ENCODE assay signal across 20 cellular contexts in the genomic region with DNA sequence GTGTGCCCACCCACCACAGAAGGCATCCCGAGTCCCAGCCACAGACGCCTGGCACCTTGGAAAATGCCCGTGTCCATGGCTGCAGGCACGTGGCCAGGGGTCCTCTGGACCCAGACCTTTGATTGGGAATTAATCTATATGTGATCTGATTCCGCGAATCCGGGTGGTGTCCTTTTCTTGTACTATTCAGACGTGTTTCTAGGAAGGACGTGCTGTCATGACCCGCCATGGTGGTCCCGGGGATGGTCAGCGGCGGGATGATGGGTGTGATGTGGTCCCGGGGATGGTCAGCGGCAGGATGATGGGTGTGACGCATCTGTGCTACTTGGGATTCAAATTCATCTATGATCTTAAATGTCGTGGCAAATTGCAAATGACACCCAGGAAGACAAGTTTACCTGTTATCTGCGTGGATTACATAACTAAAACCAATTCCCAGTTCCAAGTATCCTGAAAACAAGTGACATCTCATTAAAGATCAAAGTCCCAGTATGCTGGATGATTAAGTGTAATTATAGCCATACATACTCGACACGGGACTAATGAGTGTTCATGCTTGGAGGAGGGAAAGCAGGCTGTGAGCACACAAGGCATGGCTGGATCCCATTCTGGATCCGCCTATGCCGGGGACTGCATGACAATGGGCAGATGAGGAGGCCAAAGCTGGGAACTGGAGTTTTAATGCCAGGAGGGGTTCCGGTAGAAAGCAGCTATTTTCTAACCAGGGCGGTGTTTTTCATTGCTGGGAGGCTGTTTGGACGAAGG.
"Had no signal": no experiment of that assay in that cellular context is flagged by ENCODE, and none has a peak within 500 bp of the region (broad histone marks: within the 10 kb centered on the region; RNA-seq: fewer than 3 reads in every experiment).

No MANE protein-coding gene starts in this region.

- H3K27ac Mint-ChIP-seq: naive thymus-derived CD4-positive, alpha-beta T cell; nephron progenitor cell; stimulated activated naive B cell treated with anti-CD40 and anti-IgM and Interleukin-4, amounts not matched to agents 10 μg/mL and 1 μg/mL and 100 μg/mL, for 72 hours; stimulated activated naive CD8-positive, alpha-beta T cell treated with anti-CD3 and anti-CD28 coated beads, Interleukin-15, amount 100 ng/mL, for 72 hours had no signal

- H3K4me1 Mint-ChIP-seq: naive thymus-derived CD4-positive, alpha-beta T cell; stimulated activated naive B cell treated with anti-CD40 and anti-IgM and Interleukin-4, amounts not matched to agents 10 μg/mL and 1 μg/mL and 100 μg/mL, for 72 hours had no signal

- H3K4me3 ChIP-seq: heart left ventricle, left lung, thoracic aorta, transverse colon had no signal

- ATAC-seq: heart left ventricle; left lung; naive thymus-derived CD4-positive, alpha-beta T cell; right cardiac atrium; stimulated activated naive B cell treated with anti-CD40 and anti-IgM and Interleukin-4, amounts not matched to agents 10 μg/mL and 1 μg/mL and 100 μg/mL, for 72 hours; stimulated activated naive CD8-positive, alpha-beta T cell treated with anti-CD3 and anti-CD28 coated beads, Interleukin-15, amount 100 ng/mL, for 72 hours had no signal

- H3K4me1 ChIP-seq: heart left ventricle, left lung, transverse colon had no signal

- H3K36me3 ChIP-seq: heart left ventricle, left lung, neutrophil, thoracic aorta, transverse colon had no signal

- H3K27me3 ChIP-seq: transverse colon had no signal

- H3K36me3 Mint-ChIP-seq: naive thymus-derived CD4-positive, alpha-beta T cell; stimulated activated naive B cell treated with anti-CD40 and anti-IgM and Interleukin-4, amounts not matched to agents 10 μg/mL and 1 μg/mL and 100 μg/mL, for 72 hours had no signal

- H3K27ac ChIP-seq: dorsolateral prefrontal cortex, heart left ventricle, left lung, neutrophil, thoracic aorta, transverse colon had no signal

- H3K9me3 Mint-ChIP-seq: naive thymus-derived CD4-positive, alpha-beta T cell; nephron progenitor cell; stimulated activated naive B cell treated with anti-CD40 and anti-IgM and Interleukin-4, amounts not matched to agents 10 μg/mL and 1 μg/mL and 100 μg/mL, for 72 hours; stimulated activated naive CD8-positive, alpha-beta T cell treated with anti-CD3 and anti-CD28 coated beads, Interleukin-15, amount 100 ng/mL, for 72 hours had no signal

- H3K9me3 ChIP-seq: heart left ventricle, left lung, neutrophil, thoracic aorta, transverse colon had no signal

- DNase-seq: central memory CD4-positive, alpha-beta T cell; cortex of kidney; dorsolateral prefrontal cortex; effector CD8-positive, alpha-beta T cell; foreskin melanocyte; hippocampal formation; islet precursor cell; mesendoderm; naive thymus-derived CD4-positive, alpha-beta T cell; nephron progenitor cell; right cardiac atrium; stimulated activated CD4-positive, alpha-beta T cell treated with anti-CD3 and anti-CD28 coated beads, Interleukin-2, amount 100 ng/mL, for 24 hours; stimulated activated CD4-positive, alpha-beta T cell treated with anti-CD3 and anti-CD28 coated beads, Interleukin-4, amount 100 ng/mL, for 4 hours; stimulated activated naive B cell treated with anti-CD40 and anti-IgM and Interleukin-4, amounts not matched to agents 10 μg/mL and 1 μg/mL and 100 μg/mL, for 72 hours; stimulated activated naive CD8-positive, alpha-beta T cell treated with anti-CD3 and anti-CD28 coated beads, Interleukin-15, amount 100 ng/mL, for 72 hours; transverse colon had no signal

- H3K4me3 Mint-ChIP-seq: naive thymus-derived CD4-positive, alpha-beta T cell; nephron progenitor cell; stimulated activated naive B cell treated with anti-CD40 and anti-IgM and Interleukin-4, amounts not matched to agents 10 μg/mL and 1 μg/mL and 100 μg/mL, for 72 hours; stimulated activated naive CD8-positive, alpha-beta T cell treated with anti-CD3 and anti-CD28 coated beads, Interleukin-15, amount 100 ng/mL, for 72 hours had no signal
